ENCODE assay signal across 9 cellular contexts in the genomic region with DNA sequence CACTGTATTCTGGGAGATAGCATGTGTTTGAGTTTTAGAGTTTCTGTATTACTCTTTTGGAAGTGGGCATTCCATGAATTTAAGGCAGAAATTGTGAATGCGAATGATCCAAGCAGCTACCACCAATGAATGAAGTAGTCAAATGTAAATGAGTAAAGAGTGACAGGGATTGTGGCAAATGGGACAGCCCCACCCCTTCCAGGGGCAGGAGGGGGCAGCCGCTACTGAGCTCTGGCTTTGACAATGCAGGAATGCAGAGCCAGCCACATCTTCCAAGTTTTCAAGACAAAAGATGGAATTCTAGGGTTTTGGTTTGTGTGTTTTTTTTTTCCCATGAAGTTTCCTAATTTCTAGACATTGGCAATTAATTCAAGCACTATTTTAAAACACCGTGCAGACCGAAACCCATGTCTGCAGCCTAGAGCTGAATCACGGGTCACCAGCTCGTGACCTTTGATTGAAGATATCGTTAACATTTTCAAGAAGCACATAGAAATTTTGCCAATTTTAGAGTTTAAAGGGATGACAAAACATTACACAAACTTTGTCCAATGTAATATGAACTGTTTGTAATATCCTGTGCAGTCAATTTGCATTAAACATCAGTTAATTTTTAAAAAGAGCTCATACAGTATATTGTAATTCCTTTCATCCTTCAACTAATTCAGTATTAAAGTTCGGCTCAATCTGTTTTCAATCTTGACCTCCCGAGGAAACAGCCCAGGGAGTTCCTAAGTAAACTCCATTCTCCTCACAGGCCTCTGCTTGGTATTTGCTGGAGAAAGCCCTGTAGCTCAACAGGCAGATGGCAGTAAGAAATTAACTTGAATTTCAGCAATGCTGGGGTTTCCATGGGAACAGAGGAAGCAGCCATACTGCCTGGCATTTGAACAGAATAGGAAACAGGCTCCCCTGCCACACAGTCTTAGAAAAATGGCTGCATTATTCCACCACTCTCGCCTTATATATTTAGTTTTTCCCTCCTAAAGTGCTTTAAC.
DNase-seq lines count a peak whose midpoint lies in the region; ATAC-seq, FAIRE-seq and TF ChIP-seq lines count a peak whose summit lies in the region.
"Had no signal": no experiment of that assay in that cellular context is flagged by ENCODE, and none has a peak within 500 bp of the region (broad histone marks: within the 10 kb centered on the region; RNA-seq: fewer than 3 reads in every experiment).

No MANE protein-coding gene starts in this region.

- no peaks in the 10 kb centered on the region for H3K27me3 ChIP-seq in bronchial epithelial cell (ENCODE audit: control insufficient read depth, insufficient read depth, low read length)

- DNase-seq in LNCaP clone FGC (ENCODE audit: low read depth) (no peak), bronchial epithelial cell (ENCODE audit: low read depth) (no peak), kidney tubule cell (ENCODE audit: low spot score) (peak; percentile 74), GM19238 (ENCODE audit: insufficient read length, low spot score) (no peak)
- no peak for DNase-seq in activated CD8-positive, alpha-beta memory T cell treated with anti-CD3 and anti-CD28 coated beads, Interleukin-2, amount 50 U/mL, for 4 hours
- no peak for DNase-seq in activated CD8-positive, alpha-beta memory T cell treated with anti-CD3 and anti-CD28 coated beads, Interleukin-2, amount 50 U/mL, for 48 hours

- no peaks in the 10 kb centered on the region for H3K36me3 ChIP-seq in bronchial epithelial cell (ENCODE audit: control insufficient read depth, insufficient read depth, low read length)
- H3K36me3 ChIP-seq: cardiac muscle cell had no signal

- no peak for ATAC-seq in HG02852 (IDR thresholded peaks at IDR 0.05; ENCODE audit: unreplicated experiment)

- FAIRE-seq in A204.1 (lab: Jason Lieb, UNC) (peak; percentile 94), bronchial epithelial cell (lab: Jason Lieb, UNC) (peak; percentile 7)

- peak; percentile 26; the same call in 1 of the 2 replicates for TF ChIP-seq CTCF in LNCaP clone FGC (IDR thresholded peaks at IDR 0.05; ENCODE audit: control insufficient read depth, extremely low read depth, insufficient read depth)
- no peak for TF ChIP-seq CTCF in bronchial epithelial cell (IDR thresholded peaks at IDR 0.05; ENCODE audit: insufficient read depth, low read length, severe bottlenecking)

- H3K4me3 ChIP-seq in LNCaP clone FGC (ENCODE audit: low read depth, low read length): no peak overlapping the region
- no peak overlapping the region for H3K4me3 ChIP-seq in bronchial epithelial cell (ENCODE audit: low read depth, low read length)
- H3K4me3 ChIP-seq: cardiac muscle cell had no signal
